ENCODE assay signal across 1 cellular context in the genomic region with DNA sequence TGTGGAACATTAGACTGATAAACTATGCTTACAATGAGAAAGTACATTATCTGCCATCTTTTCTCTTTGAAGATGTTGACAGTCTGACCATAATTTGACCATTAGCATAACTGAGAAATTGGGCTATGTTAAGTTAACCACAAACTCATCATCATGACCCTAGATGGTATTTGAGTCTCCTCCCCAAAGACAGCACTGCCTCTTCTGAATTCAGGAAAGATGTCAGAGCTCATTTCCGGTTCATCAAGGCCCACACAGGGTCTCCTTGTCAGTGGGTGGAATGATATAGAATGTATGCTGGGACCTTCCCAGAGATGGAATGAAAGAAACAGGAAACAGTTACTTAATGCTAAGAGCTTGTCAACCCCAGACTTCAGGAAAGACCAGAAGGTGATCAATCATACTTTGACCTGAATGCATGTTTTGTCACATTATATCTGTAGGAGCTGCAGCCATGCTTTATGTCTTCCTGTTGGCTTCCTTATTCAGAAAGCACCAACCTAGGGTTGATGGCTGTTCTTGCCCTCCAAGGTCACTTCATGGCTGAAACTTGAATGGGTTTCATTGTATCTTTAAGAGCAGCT.
TF ChIP-seq lines count a peak whose summit lies in the region.

No MANE protein-coding gene starts in this region.

TF ChIP-seq in IMR-90, 13 proteins besides CTCF, POLR2A, EP300 and RAD21 (continued from another document):
- TF ChIP-seq RFX5 (IDR thresholded peaks at IDR 0.05; ENCODE audit: low read depth, low read length) (no peak), CEBPB (IDR thresholded peaks at IDR 0.05; ENCODE audit: low read depth, low read length) (no peak), NFE2L2 (IDR thresholded peaks at IDR 0.05; ENCODE audit: low read depth, low read length) (no peak)
TF ChIP-seq in IMR-90: peak in this region for 0.
